ENCODE assay signal across 18 cellular contexts in the genomic region with DNA sequence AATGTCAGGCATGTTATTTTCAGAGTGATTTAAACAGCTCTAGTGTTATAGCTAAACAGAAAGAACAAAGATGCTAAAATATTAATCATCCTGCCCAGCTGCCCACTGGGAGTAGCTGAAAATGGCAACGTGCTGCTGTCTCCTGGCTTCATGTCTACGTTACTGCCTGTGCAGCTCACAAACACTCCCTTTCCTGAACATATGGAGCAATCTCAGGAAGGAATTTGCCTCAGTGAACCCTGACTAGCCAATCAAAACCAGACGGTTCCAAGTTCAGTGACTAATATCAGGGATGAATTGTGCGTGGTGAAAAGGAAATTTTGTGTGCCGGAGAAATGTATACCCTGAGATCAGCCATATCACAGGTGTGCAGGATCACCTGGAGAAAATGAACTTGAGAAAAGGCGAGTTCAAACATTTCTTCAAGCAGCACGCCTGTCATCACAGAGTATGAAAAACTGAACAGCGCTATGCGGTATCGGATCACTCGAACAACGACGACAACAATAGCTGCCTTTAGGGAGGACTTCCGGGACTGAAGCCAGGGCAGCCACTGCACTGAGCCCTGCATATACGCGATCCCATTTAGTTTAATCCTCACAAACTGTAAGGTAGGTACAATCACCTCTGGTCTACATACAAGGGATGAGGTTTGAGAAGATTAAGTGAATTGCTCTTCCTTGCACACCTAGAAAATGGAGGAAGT.
A peak's percentile ranks its signal among the peaks of the same experiment; 100 is the strongest.
DNase-seq lines count a peak whose midpoint lies in the region; ATAC-seq, FAIRE-seq and TF ChIP-seq lines count a peak whose summit lies in the region.
"Had no signal": no experiment of that assay in that cellular context is flagged by ENCODE, and none has a peak within 500 bp of the region (broad histone marks: within the 10 kb centered on the region; RNA-seq: fewer than 3 reads in every experiment).

No MANE protein-coding gene starts in this region.

- no peaks in the 10 kb centered on the region for H3K9me2 ChIP-seq in SK-N-SH

- no peaks in the 10 kb centered on the region for H3K27me3 Mint-ChIP-seq in CD4-positive, CD25-positive, alpha-beta regulatory T cell
- no peaks in the 10 kb centered on the region for H3K27me3 Mint-ChIP-seq in activated CD8-positive, alpha-beta T cell treated with anti-CD3 and anti-CD28 coated beads, Interleukin-2, amount 10 ng/mL, durations not matched to agents 7 days and 5 days (ENCODE audit: low read depth)
- H3K27me3 Mint-ChIP-seq: activated CD8-positive, alpha-beta T cell treated with anti-CD3 and anti-CD28 coated beads for 36 hours; activated naive CD4-positive, alpha-beta T cell treated with anti-CD3 and anti-CD28 coated beads, Interleukin-2, amount 10 ng/mL, durations not matched to agents 7 days and 5 days; memory B cell had no signal

- H3K4me1 ChIP-seq in CD4-positive, CD25-positive, alpha-beta regulatory T cell (ENCODE audit: control insufficient read depth, insufficient read depth, low read length, poor library complexity, severe bottlenecking), result peaks cover 16% of the 10 kb centered on the region
- no peaks in the 10 kb centered on the region; a peak in 1 of 4 replicates for H3K4me1 ChIP-seq in SK-N-SH (ENCODE audit: control insufficient read depth in 1 of 2, insufficient read depth in 2 of 2, low read depth in 1 of 2, low read length in 1 of 2)
- peaks cover 4% of the 10 kb centered on the region for H3K4me1 ChIP-seq in osteoblast (ENCODE audit: insufficient read depth, low read length)
- peaks cover 4% of the 10 kb centered on the region for H3K4me1 ChIP-seq in upper lobe of right lung
- H3K4me1 ChIP-seq: prostate gland had no signal

- peaks cover 4% of the 10 kb centered on the region for H3F3A ChIP-seq in SK-N-SH (replicated peaks; ENCODE audit: insufficient read depth)

- no peak overlapping the region for H3K4me3 ChIP-seq in CD4-positive, CD25-positive, alpha-beta regulatory T cell (ENCODE audit: low read depth, low read length)
- H3K4me3 ChIP-seq in SK-N-SH (ENCODE audit: low read depth in 2 of 2, low read length in 1 of 2), result no peak overlapping the region
- H3K4me3 ChIP-seq in fibroblast of mammary gland (ENCODE audit: control insufficient read depth, low read depth, low read length), result no peak overlapping the region
- H3K4me3 ChIP-seq in osteoblast (ENCODE audit: insufficient read depth, low read length), result no peak overlapping the region
- H3K4me3 ChIP-seq in upper lobe of right lung, result no peak overlapping the region
- H3K4me3 ChIP-seq: hepatocyte, prostate gland had no signal

- no peak overlapping the region for H2AFZ ChIP-seq in SK-N-SH (ENCODE audit: low read depth)
- no peak overlapping the region for H2AFZ ChIP-seq in osteoblast (ENCODE audit: low read length)
- H2AFZ ChIP-seq: hepatocyte had no signal

- CTCF ChIA-PET in SK-N-SH (lab: Yijun Ruan, JAX), result no interaction called here
- CTCF ChIA-PET in activated CD8-positive, alpha-beta T cell treated with anti-CD3 and anti-CD28 coated beads, Interleukin-2, amount 10 ng/mL, durations not matched to agents 7 days and 5 days (lab: Charles Lee), result interaction anchor here (1.0 kb wide), 1 partner anchor 18 kb away, joined by 3 read pairs; no protein-coding TSS in a partner anchor

- H4K20me1 ChIP-seq in SK-N-SH (ENCODE audit: insufficient read depth) (no peaks in the 10 kb centered on the region), osteoblast (ENCODE audit: insufficient read depth, low read length) (no peaks in the 10 kb centered on the region)

- TF ChIP-seq EP300 in SK-N-SH (IDR thresholded peaks at IDR 0.05; ENCODE audit: borderline replicate concordance in 1 of 2, low read depth in 1 of 2, low read length in 1 of 2), result no peak

- H3K36me3 ChIP-seq in CD4-positive, CD25-positive, alpha-beta regulatory T cell (ENCODE audit: control insufficient read depth, insufficient read depth, low read length), result no peaks in the 10 kb centered on the region
- H3K36me3 ChIP-seq in SK-N-SH (replicated peaks in 1 of 2; ENCODE audit: control insufficient read depth in 1 of 2, insufficient read depth in 2 of 2, low read length in 1 of 2) (no peaks in the 10 kb centered on the region), osteoblast (ENCODE audit: insufficient read depth, low read length) (no peaks in the 10 kb centered on the region), upper lobe of right lung (no peaks in the 10 kb centered on the region)
- H3K36me3 ChIP-seq: prostate gland had no signal

- H3K4me3 Mint-ChIP-seq in CD4-positive, CD25-positive, alpha-beta regulatory T cell, result peak overlapping the region in 1 of 4 donors; percentile 2
- no peak overlapping the region for H3K4me3 Mint-ChIP-seq in activated CD8-positive, alpha-beta T cell treated with anti-CD3 and anti-CD28 coated beads, Interleukin-2, amount 10 ng/mL, durations not matched to agents 7 days and 5 days
- H3K4me3 Mint-ChIP-seq: activated CD8-positive, alpha-beta T cell treated with anti-CD3 and anti-CD28 coated beads for 36 hours; activated naive CD4-positive, alpha-beta T cell treated with anti-CD3 and anti-CD28 coated beads, Interleukin-2, amount 10 ng/mL, durations not matched to agents 7 days and 5 days; memory B cell had no signal

- intact Hi-C loops in upper lobe of right lung (cut with DNase I), result no loop called here

- H3K36me3 Mint-ChIP-seq in CD4-positive, CD25-positive, alpha-beta regulatory T cell, result peaks cover 9% of the 10 kb centered on the region
- peaks cover 17% of the 10 kb centered on the region for H3K36me3 Mint-ChIP-seq in activated CD8-positive, alpha-beta T cell treated with anti-CD3 and anti-CD28 coated beads, Interleukin-2, amount 10 ng/mL, durations not matched to agents 7 days and 5 days (ENCODE audit: low read depth)

- H3K4me1 Mint-ChIP-seq in CD4-positive, CD25-positive, alpha-beta regulatory T cell, result peaks cover 11 to 39% (median 18%) of the 10 kb centered on the region in 4 donors
- H3K4me1 Mint-ChIP-seq in activated CD8-positive, alpha-beta T cell treated with anti-CD3 and anti-CD28 coated beads, Interleukin-2, amount 10 ng/mL, durations not matched to agents 7 days and 5 days (ENCODE audit: low read depth), result peaks cover 22% of the 10 kb centered on the region

- POLR2A ChIA-PET in SK-N-SH (lab: Yijun Ruan, JAX), result no interaction called here
- POLR2A ChIA-PET in activated CD8-positive, alpha-beta T cell treated with anti-CD3 and anti-CD28 coated beads, Interleukin-2, amount 10 ng/mL, durations not matched to agents 7 days and 5 days (lab: Charles Lee), result no interaction called here

- peak overlapping the region in 2 of 3 donors; percentile 8 to 73 for H3K27ac Mint-ChIP-seq in CD4-positive, CD25-positive, alpha-beta regulatory T cell
- H3K27ac Mint-ChIP-seq in activated CD8-positive, alpha-beta T cell treated with anti-CD3 and anti-CD28 coated beads, Interleukin-2, amount 10 ng/mL, durations not matched to agents 7 days and 5 days, result no peak overlapping the region
- H3K27ac Mint-ChIP-seq: activated CD8-positive, alpha-beta T cell treated with anti-CD3 and anti-CD28 coated beads for 36 hours; activated naive CD4-positive, alpha-beta T cell treated with anti-CD3 and anti-CD28 coated beads, Interleukin-2, amount 10 ng/mL, durations not matched to agents 7 days and 5 days; memory B cell had no signal

- DNase-seq in CD4-positive, CD25-positive, alpha-beta regulatory T cell, result no peak
- DNase-seq in SK-N-SH (no peak), fibroblast of mammary gland (ENCODE audit: low read depth) (peak; percentile 84), osteoblast (ENCODE audit: insufficient read length, low spot score, missing footprints) (peak; percentile 70), GM19239 (ENCODE audit: insufficient read length, low spot score) (no peak), upper lobe of right lung (no peak)
- DNase-seq in activated CD8-positive, alpha-beta T cell treated with anti-CD3 and anti-CD28 coated beads, Interleukin-2, amount 10 ng/mL, durations not matched to agents 7 days and 5 days, result no peak
- DNase-seq in activated T-cell treated with anti-CD3 and anti-CD28 coated beads, Interleukin-2, amount 50 U/mL, for 1 hour, result no peak
- DNase-seq: activated CD8-positive, alpha-beta T cell treated with anti-CD3 and anti-CD28 coated beads for 36 hours; activated naive CD4-positive, alpha-beta T cell treated with anti-CD3 and anti-CD28 coated beads, Interleukin-2, amount 10 ng/mL, durations not matched to agents 7 days and 5 days; NCI-H226; OCI-M1; stimulated activated CD4-positive, alpha-beta T cell treated with anti-CD3 and anti-CD28 coated beads, Interleukin-4, amount 100 ng/mL, for 1 hour; stimulated activated naive CD8-positive, alpha-beta T cell treated with anti-CD3 and anti-CD28 coated beads, Interleukin-15, Interleukin-2, amounts not matched to agents 100 U/mL and 50 U/mL, for 24 hours had no signal

- H3K79me2 ChIP-seq in SK-N-SH (ENCODE audit: insufficient read depth) (no peaks in the 10 kb centered on the region), osteoblast (ENCODE audit: insufficient read depth, low read length) (no peaks in the 10 kb centered on the region)
- H3K79me2 ChIP-seq: hepatocyte had no signal

- TF ChIP-seq CTCF in SK-N-SH (IDR thresholded peaks at IDR 0.05), result no peak
- TF ChIP-seq CTCF in fibroblast of mammary gland (conservative IDR thresholded peaks at IDR 0.05; ENCODE audit: control insufficient read depth, insufficient read depth, low read depth, low read length), result peak; percentile 16
- no peak for TF ChIP-seq CTCF in osteoblast (IDR thresholded peaks at IDR 0.05; ENCODE audit: extremely low read depth, low read depth, low read length)
- TF ChIP-seq CTCF in upper lobe of right lung (IDR thresholded peaks at IDR 0.05), result no peak

- H3K9me3 Mint-ChIP-seq in CD4-positive, CD25-positive, alpha-beta regulatory T cell, result no peaks in the 10 kb centered on the region
- H3K9me3 Mint-ChIP-seq in activated CD8-positive, alpha-beta T cell treated with anti-CD3 and anti-CD28 coated beads, Interleukin-2, amount 10 ng/mL, durations not matched to agents 7 days and 5 days (ENCODE audit: insufficient read depth), result no peaks in the 10 kb centered on the region
- H3K9me3 Mint-ChIP-seq: activated CD8-positive, alpha-beta T cell treated with anti-CD3 and anti-CD28 coated beads for 36 hours; activated naive CD4-positive, alpha-beta T cell treated with anti-CD3 and anti-CD28 coated beads, Interleukin-2, amount 10 ng/mL, durations not matched to agents 7 days and 5 days; memory B cell had no signal

- H3K9me3 ChIP-seq in CD4-positive, CD25-positive, alpha-beta regulatory T cell (ENCODE audit: control insufficient read depth in 2 of 2, low read length in 2 of 2), result no peaks in the 10 kb centered on the region
- H3K9me3 ChIP-seq in SK-N-SH (no peaks in the 10 kb centered on the region), osteoblast (ENCODE audit: low read depth, low read length) (no peaks in the 10 kb centered on the region), upper lobe of right lung (no peaks in the 10 kb centered on the region)
- H3K9me3 ChIP-seq: prostate gland had no signal

- no peak overlapping the region for H3K27ac ChIP-seq in CD4-positive, CD25-positive, alpha-beta regulatory T cell (ENCODE audit: insufficient read depth, low read length, poor library complexity, severe bottlenecking)
- H3K27ac ChIP-seq in SK-N-SH (ENCODE audit: low read depth in 2 of 2, low read length in 1 of 2) (no peak overlapping the region), osteoblast (ENCODE audit: low read depth, low read length) (no peak overlapping the region), upper lobe of right lung (no peak overlapping the region)
- H3K27ac ChIP-seq: hepatocyte, prostate gland had no signal

- 90% methylated on average over 16 of the region's 16 CpGs for WGBS in SK-N-SH (ENCODE audit: low lambda C conversion rate)

- H3K27me3 ChIP-seq in CD4-positive, CD25-positive, alpha-beta regulatory T cell (ENCODE audit: control insufficient read depth, insufficient read depth, low read length), result no peaks in the 10 kb centered on the region
- H3K27me3 ChIP-seq in SK-N-SH (ENCODE audit: insufficient read depth) (no peaks in the 10 kb centered on the region), osteoblast (ENCODE audit: insufficient read depth, low read length) (no peaks in the 10 kb centered on the region), upper lobe of right lung (no peaks in the 10 kb centered on the region)
- H3K27me3 ChIP-seq: dorsolateral prefrontal cortex, hepatocyte had no signal

- FAIRE-seq in GM19239 (lab: Jason Lieb, UNC), result no peak

- no peak overlapping the region for H3K9ac ChIP-seq in SK-N-SH

- ATAC-seq in CD4-positive, CD25-positive, alpha-beta regulatory T cell (ENCODE audit: low read depth in 2 of 2), result no peak
- ATAC-seq in activated CD8-positive, alpha-beta T cell treated with anti-CD3 and anti-CD28 coated beads, Interleukin-2, amount 10 ng/mL, durations not matched to agents 7 days and 5 days, result no peak
- ATAC-seq in upper lobe of right lung, result no peak
- ATAC-seq: activated CD8-positive, alpha-beta T cell treated with anti-CD3 and anti-CD28 coated beads for 36 hours; stimulated activated naive CD8-positive, alpha-beta T cell treated with anti-CD3 and anti-CD28 coated beads, Interleukin-15, Interleukin-2, amounts not matched to agents 100 U/mL and 50 U/mL, for 24 hours had no signal

- no peak for TF ChIP-seq RAD21 in SK-N-SH (IDR thresholded peaks at IDR 0.05; ENCODE audit: low read length)

- H3K4me2 ChIP-seq in SK-N-SH (no peak overlapping the region), osteoblast (ENCODE audit: insufficient read depth, low read length) (peak overlapping the region; percentile 57)
- H3K4me2 ChIP-seq: hepatocyte had no signal

Comparison
In these comparisons a context has a peak if more than half of its experiments do, and no peak if none do; other contexts are left out.
1. DNase-seq: peak in fibroblast of mammary gland (single experiment) and osteoblast (single experiment); none in CD4-positive, CD25-positive, alpha-beta regulatory T cell (0 of 3), SK-N-SH (single experiment), activated CD8-positive, alpha-beta T cell treated with anti-CD3 and anti-CD28 coated beads, Interleukin-2, amount 10 ng/mL, durations not matched to agents 7 days and 5 days (single experiment), GM19239 (single experiment), activated T-cell treated with anti-CD3 and anti-CD28 coated beads, Interleukin-2, amount 50 U/mL, for 1 hour (single experiment) and upper lobe of right lung (single experiment).